In the genomic region with DNA sequence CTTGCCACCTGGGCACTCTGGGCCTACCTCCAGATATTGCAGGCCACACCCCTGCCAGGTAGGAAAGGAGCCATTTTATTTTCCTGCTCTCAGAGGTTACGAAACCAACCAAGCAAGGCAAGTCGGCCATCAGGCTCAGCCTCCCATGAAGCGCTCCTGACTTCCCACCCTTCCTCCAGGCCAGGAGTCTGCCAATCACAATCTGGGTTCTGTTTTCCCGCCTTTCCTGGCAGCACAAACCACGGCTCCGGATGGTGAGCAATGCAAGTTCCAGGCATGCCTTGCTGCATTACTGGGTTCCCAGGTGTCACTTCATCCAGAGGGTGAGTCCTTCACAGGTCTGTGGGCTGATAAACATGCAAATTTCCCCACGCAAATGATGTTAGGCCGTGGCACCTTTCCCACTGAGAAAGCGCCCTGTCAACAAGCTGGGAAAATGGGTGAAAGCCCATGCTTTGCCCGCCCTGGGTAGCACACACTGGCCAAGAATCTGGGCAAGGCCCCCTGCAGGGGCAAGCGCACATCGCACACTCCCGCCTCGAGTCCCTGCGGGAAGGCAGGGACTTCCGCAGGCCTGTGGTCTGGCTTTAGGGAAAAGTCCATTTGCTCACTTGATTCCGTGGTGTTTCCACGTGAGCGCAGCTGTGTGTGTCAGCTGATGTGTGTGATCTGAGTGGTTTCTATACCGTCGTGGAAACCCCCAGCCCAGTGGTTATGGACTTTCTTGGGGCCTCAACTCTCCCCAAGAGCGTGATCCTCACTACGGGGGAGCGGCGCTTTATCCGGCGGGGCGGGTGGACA, we compare ENCODE assay signal across 9 cellular contexts.
DNase-seq lines count a peak whose midpoint lies in the region; ATAC-seq and TF ChIP-seq lines count a peak whose summit lies in the region.
"Had no signal": no experiment of that assay in that cellular context is flagged by ENCODE, and none has a peak within 500 bp of the region (broad histone marks: within the 10 kb centered on the region; RNA-seq: fewer than 3 reads in every experiment).

No MANE protein-coding gene starts in this region.

- ATAC-seq in GM19372 (IDR thresholded peaks at IDR 0.05; ENCODE audit: low read depth, unreplicated experiment) (peak; percentile 53), T-helper 17 cell (peak; percentile 63)

- H3F3A ChIP-seq in smooth muscle cell (ENCODE audit: low read depth) = peaks cover 38% of the 10 kb centered on the region

- H3K4me3 Mint-ChIP-seq in T-helper 17 cell = peak overlapping the region; percentile 61

- H3K9me3 ChIP-seq in T-helper 17 cell (ENCODE audit: control insufficient read depth, low read length, poor library complexity, severe bottlenecking) (no peaks in the 10 kb centered on the region), left ventricle myocardium inferior (replicated peaks) (no peaks in the 10 kb centered on the region), smooth muscle cell (replicated peaks; ENCODE audit: low read depth) (no peaks in the 10 kb centered on the region)

- intact Hi-C loops in left ventricle myocardium inferior (cut with micrococcal nuclease) = no loop called here

- H3K4me1 ChIP-seq in left ventricle myocardium inferior (peaks cover 76% of the 10 kb centered on the region), smooth muscle cell (ENCODE audit: low read depth) (peaks cover 26% of the 10 kb centered on the region)

- H3K27ac ChIP-seq in left ventricle myocardium inferior (replicated peaks) (peak overlapping the region; percentile 97), smooth muscle cell (ENCODE audit: low read depth) (peak overlapping the region; percentile 13)
- H3K27ac ChIP-seq: KMS-11 had no signal

- 77% methylated on average over 28 of the region's 28 CpGs for WGBS in smooth muscle cell (ENCODE audit: low lambda C conversion rate)

- no peak overlapping the region for H3K27ac Mint-ChIP-seq in T-helper 17 cell

- H3K4me1 Mint-ChIP-seq in T-helper 17 cell = peaks cover 11% of the 10 kb centered on the region

- H3K27me3 ChIP-seq in left ventricle myocardium inferior (ENCODE audit: low read depth) = no peaks in the 10 kb centered on the region
- no peaks in the 10 kb centered on the region for H3K27me3 ChIP-seq in smooth muscle cell (ENCODE audit: low read depth)

- H3K36me3 ChIP-seq in left ventricle myocardium inferior (no peaks in the 10 kb centered on the region), smooth muscle cell (ENCODE audit: low read depth) (no peaks in the 10 kb centered on the region)

- peaks cover 52% of the 10 kb centered on the region for H3K27me3 Mint-ChIP-seq in T-helper 17 cell

- H4K20me1 ChIP-seq in smooth muscle cell (ENCODE audit: low read depth) = no peaks in the 10 kb centered on the region

- H3K79me2 ChIP-seq in smooth muscle cell (ENCODE audit: low read depth) = no peaks in the 10 kb centered on the region

- H2AFZ ChIP-seq in smooth muscle cell (ENCODE audit: low read depth) = no peak overlapping the region

- H3K36me3 Mint-ChIP-seq in T-helper 17 cell (ENCODE audit: low read depth) = peaks cover 5% of the 10 kb centered on the region

- peak overlapping the region; percentile 98 for H3K4me2 ChIP-seq in smooth muscle cell
- H3K4me2 ChIP-seq: KMS-11 had no signal

- no peak for TF ChIP-seq CTCF in left ventricle myocardium inferior (IDR thresholded peaks at IDR 0.05; ENCODE audit: borderline replicate concordance)
- TF ChIP-seq CTCF in smooth muscle cell (IDR thresholded peaks at IDR 0.05; ENCODE audit: borderline replicate concordance, insufficient read depth, poor library complexity, severe bottlenecking) = no peak

- H3K4me3 ChIP-seq in left ventricle myocardium inferior (peak overlapping the region; percentile 73), smooth muscle cell (no peak overlapping the region)

- no peak overlapping the region for H3K9ac ChIP-seq in smooth muscle cell (ENCODE audit: low read depth)
- H3K9ac ChIP-seq: KMS-11 had no signal

- DNase-seq in T-helper 17 cell (no peak), left ventricle myocardium inferior (no peak), smooth muscle cell (lab: John Stamatoyannopoulos, UW; ENCODE audit: unreplicated experiment) (no peak), NCI-H82 (lab: John Stamatoyannopoulos, UW) (no peak), SKM-1 (lab: John Stamatoyannopoulos, UW; ENCODE audit: unreplicated experiment) (no peak), cortex of kidney (lab: John Stamatoyannopoulos, UW) (no peak), hypothalamus (lab: John Stamatoyannopoulos, UW) (no peak)
